ENCODE assay signal across 10 cellular contexts in the genomic region with DNA sequence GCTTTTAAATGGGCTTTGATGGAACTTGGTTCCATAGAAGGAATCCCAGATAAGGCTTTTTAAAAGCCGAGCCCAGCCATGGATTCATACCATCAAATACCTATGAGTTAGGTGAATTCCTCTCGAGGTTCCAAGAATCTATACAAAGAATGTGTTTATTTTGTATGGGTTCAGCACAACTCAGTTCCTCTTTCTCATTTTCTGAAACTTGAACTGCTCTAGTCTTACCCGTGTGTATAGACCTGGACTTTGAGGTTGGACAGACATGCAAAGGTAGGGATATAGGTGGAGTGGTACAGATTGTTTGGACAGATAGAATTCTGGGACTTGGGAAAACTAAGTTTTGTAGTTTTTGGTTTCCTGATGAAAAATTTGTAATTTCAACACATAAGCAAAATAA.
"Had no signal": no experiment of that assay in that cellular context is flagged by ENCODE, and none has a peak within 500 bp of the region (broad histone marks: within the 10 kb centered on the region; RNA-seq: fewer than 3 reads in every experiment).

No MANE protein-coding gene starts in this region.

- H2AFZ ChIP-seq: GM23248 had no signal

- FAIRE-seq: HTR-8/SVneo, K562 had no signal

- H3K4me1 ChIP-seq: HAP-1 had no signal

- ATAC-seq: HCT116, K562 had no signal

- H3K9me3 ChIP-seq: HAP-1 had no signal

- H3K27ac ChIP-seq: GM23248 had no signal

- DNase-seq: GM23248, GOT3, H7, HFFc6, IMR-90, KG1 had no signal

- H3K4me3 ChIP-seq: GM23248, HAP-1, K562 had no signal

- H3K4me3 Mint-ChIP-seq: HFFc6 had no signal

- H3K27ac Mint-ChIP-seq: HFFc6 had no signal

- H3K9ac ChIP-seq: GM23248 had no signal

- H3K36me3 ChIP-seq: HAP-1 had no signal
